In genomic region chr21:31182231-31183129, GRCh38 we compare ENCODE assay signal across 13 cellular contexts.
DNase-seq lines count a peak whose midpoint lies in the region; ATAC-seq and TF ChIP-seq lines count a peak whose summit lies in the region.
"Had no signal": no experiment of that assay in that cellular context is flagged by ENCODE, and none has a peak within 500 bp of the region (broad histone marks: within the 10 kb centered on the region; RNA-seq: fewer than 3 reads in every experiment).

No MANE protein-coding gene starts in this region.

- no peaks in the 10 kb centered on the region for H3K27me3 ChIP-seq in SJCRH30
- H3K27me3 ChIP-seq in WERI-Rb-1 (ENCODE audit: insufficient read depth, low read depth, severe bottlenecking): no peaks in the 10 kb centered on the region
- H3K27me3 ChIP-seq: Peyer's patch had no signal

- TF ChIP-seq CTCF in HFFc6 (IDR thresholded peaks at IDR 0.05): no peak
- no peak for TF ChIP-seq CTCF in WERI-Rb-1 (IDR thresholded peaks at IDR 0.05; ENCODE audit: low read depth, low read length)

- H3K36me3 ChIP-seq in KOPT-K1 (ENCODE audit: insufficient read depth, low read length) (no peaks in the 10 kb centered on the region), SJCRH30 (no peaks in the 10 kb centered on the region), WERI-Rb-1 (peaks cover 2% of the 10 kb centered on the region; the same call in 1 of the 2 replicates)
- H3K36me3 ChIP-seq: Peyer's patch had no signal

- POLR2A ChIA-PET in activated CD8-positive, alpha-beta T cell treated with anti-CD3 and anti-CD28 coated beads, Interleukin-2, amount 10 ng/mL, durations not matched to agents 7 days and 5 days (lab: Charles Lee): interaction anchor here (0.6 to 2.4 kb wide), 6 partner anchors 10 to 376 kb away, joined by 3 to 12 read pairs (median 6); no protein-coding TSS in a partner anchor

- peak; percentile 57 for DNase-seq in activated CD8-positive, alpha-beta T cell treated with anti-CD3 and anti-CD28 coated beads, Interleukin-2, amount 10 ng/mL, durations not matched to agents 7 days and 5 days
- DNase-seq in central memory CD4-positive, alpha-beta T cell: peak; percentile 73
- peak; percentile 33 to 48 (median 36) for DNase-seq in stimulated activated CD4-positive, alpha-beta T cell treated with anti-CD3 and anti-CD28 coated beads, TNF-alpha, amount 100 ng/mL, for 1 hour (ENCODE audit: low read depth in 3 of 3, low spot score in 1 of 3)
- DNase-seq in HFFc6: no peak
- DNase-seq in SJCRH30: no peak
- DNase-seq in WERI-Rb-1: no peak
- DNase-seq: hypothalamus, NCI-H1930, small intestine had no signal

- peak overlapping the region; percentile 63 for H3K4me3 Mint-ChIP-seq in activated CD8-positive, alpha-beta T cell treated with anti-CD3 and anti-CD28 coated beads, Interleukin-2, amount 10 ng/mL, durations not matched to agents 7 days and 5 days
- no peak overlapping the region for H3K4me3 Mint-ChIP-seq in HFFc6

- H3K36me3 Mint-ChIP-seq in activated CD8-positive, alpha-beta T cell treated with anti-CD3 and anti-CD28 coated beads, Interleukin-2, amount 10 ng/mL, durations not matched to agents 7 days and 5 days (ENCODE audit: low read depth): peaks cover 39% of the 10 kb centered on the region
- no peaks in the 10 kb centered on the region for H3K36me3 Mint-ChIP-seq in HFFc6 (ENCODE audit: low read depth)

- H3K27me3 Mint-ChIP-seq in activated CD8-positive, alpha-beta T cell treated with anti-CD3 and anti-CD28 coated beads, Interleukin-2, amount 10 ng/mL, durations not matched to agents 7 days and 5 days (ENCODE audit: low read depth): no peaks in the 10 kb centered on the region
- H3K27me3 Mint-ChIP-seq in HFFc6 (ENCODE audit: insufficient read depth): peaks cover 3% of the 10 kb centered on the region; the same call in 1 of the 2 replicates

- CTCF ChIA-PET in activated CD8-positive, alpha-beta T cell treated with anti-CD3 and anti-CD28 coated beads, Interleukin-2, amount 10 ng/mL, durations not matched to agents 7 days and 5 days (lab: Charles Lee): interaction anchor here (1.0 to 6.5 kb wide), 18 partner anchors 9 to 422 kb away, joined by 3 to 68 read pairs (median 19); no protein-coding TSS in a partner anchor

- ATAC-seq in activated CD8-positive, alpha-beta T cell treated with anti-CD3 and anti-CD28 coated beads, Interleukin-2, amount 10 ng/mL, durations not matched to agents 7 days and 5 days: peak; percentile 67
- ATAC-seq in GM21737 (IDR thresholded peaks at IDR 0.05; ENCODE audit: unreplicated experiment): no peak

- H3K9me3 Mint-ChIP-seq in activated CD8-positive, alpha-beta T cell treated with anti-CD3 and anti-CD28 coated beads, Interleukin-2, amount 10 ng/mL, durations not matched to agents 7 days and 5 days (ENCODE audit: insufficient read depth): no peaks in the 10 kb centered on the region
- peaks cover 9% of the 10 kb centered on the region; the same call in 1 of the 2 replicates for H3K9me3 Mint-ChIP-seq in HFFc6

- H3K9me3 ChIP-seq in KOPT-K1 (ENCODE audit: insufficient read depth, low read length, poor library complexity, severe bottlenecking) (no peaks in the 10 kb centered on the region), SJCRH30 (replicated peaks) (no peaks in the 10 kb centered on the region), WERI-Rb-1 (ENCODE audit: severe bottlenecking) (no peaks in the 10 kb centered on the region)
- H3K9me3 ChIP-seq: Peyer's patch had no signal

- no peak overlapping the region for H3K4me3 ChIP-seq in SJCRH30
- no peak overlapping the region for H3K4me3 ChIP-seq in WERI-Rb-1 (ENCODE audit: low read depth, low read length)

- H3K4me1 Mint-ChIP-seq in activated CD8-positive, alpha-beta T cell treated with anti-CD3 and anti-CD28 coated beads, Interleukin-2, amount 10 ng/mL, durations not matched to agents 7 days and 5 days (ENCODE audit: low read depth): peaks cover 68% of the 10 kb centered on the region
- no peaks in the 10 kb centered on the region for H3K4me1 Mint-ChIP-seq in HFFc6 (ENCODE audit: low read depth)

- H3K27ac ChIP-seq in KOPT-K1 (ENCODE audit: low read depth, low read length, poor library complexity, severe bottlenecking) (peak overlapping the region; percentile 57), SJCRH30 (no peak overlapping the region), WERI-Rb-1 (no peak overlapping the region)
- H3K27ac ChIP-seq: C4-2B had no signal

- H3K27ac Mint-ChIP-seq in activated CD8-positive, alpha-beta T cell treated with anti-CD3 and anti-CD28 coated beads, Interleukin-2, amount 10 ng/mL, durations not matched to agents 7 days and 5 days: peak overlapping the region; percentile 90
- no peak overlapping the region for H3K27ac Mint-ChIP-seq in HFFc6

- peaks cover 9% of the 10 kb centered on the region; the same call in 1 of the 2 replicates for H3K4me1 ChIP-seq in SJCRH30
- H3K4me1 ChIP-seq: Peyer's patch had no signal

Comparison
In these comparisons a context has a peak if more than half of its experiments do, and no peak if none do; other contexts are left out.
1. DNase-seq: peak in activated CD8-positive, alpha-beta T cell treated with anti-CD3 and anti-CD28 coated beads, Interleukin-2, amount 10 ng/mL, durations not matched to agents 7 days and 5 days (single experiment), central memory CD4-positive, alpha-beta T cell (single experiment) and stimulated activated CD4-positive, alpha-beta T cell treated with anti-CD3 and anti-CD28 coated beads, TNF-alpha, amount 100 ng/mL, for 1 hour (3 of 3); none in HFFc6 (single experiment), SJCRH30 (0 of 2) and WERI-Rb-1 (single experiment).